ENCODE assay signal across 10 cellular contexts in the genomic region with DNA sequence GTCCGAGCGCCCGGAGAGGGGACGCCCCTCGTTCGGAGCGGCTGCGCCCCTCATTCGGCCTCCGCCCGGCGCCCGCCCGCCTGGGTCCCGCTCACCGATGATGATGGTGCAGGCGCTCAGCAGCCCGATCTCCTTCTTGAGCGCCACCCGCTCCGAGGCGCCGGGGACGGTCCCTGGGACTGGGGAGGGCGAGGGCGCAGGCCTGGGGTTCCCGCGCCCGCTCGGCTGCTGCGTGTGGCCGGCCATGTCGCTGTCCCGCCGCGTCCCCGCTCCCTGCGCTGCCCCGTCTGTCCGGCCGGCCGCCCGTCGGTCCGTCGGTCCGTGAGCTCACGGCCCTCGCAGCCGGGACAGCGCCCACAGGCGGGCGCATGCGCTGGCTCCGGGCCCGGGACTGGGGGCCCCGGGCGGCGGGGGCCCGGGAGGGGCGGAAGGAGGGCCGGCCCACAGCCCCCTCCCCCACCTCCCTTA. TPM values are rescaled to one million over a fixed set of nuclear protein-coding genes. Genes with fewer than 3 reads are reported as not detected.
DNase-seq lines count a peak whose midpoint lies in the region; ATAC-seq and TF ChIP-seq lines count a peak whose summit lies in the region.
"Had no signal": no experiment of that assay in that cellular context is flagged by ENCODE, and none has a peak within 500 bp of the region (broad histone marks: within the 10 kb centered on the region; RNA-seq: fewer than 3 reads in every experiment).

A gene (minus strand): TSS at position 393 of the 468 bp plus-strand sequence. CDS start 147 bp downstream, at position 246.

- no TSS peak for BruUV-seq in PC-9 (replicated peaks; lab: Mats Ljungman, UMichigan)

- no peaks in the 10 kb centered on the region for H3F3A ChIP-seq in PC-9 (ENCODE audit: insufficient read depth, low read depth)

- H3K9me3 ChIP-seq in cardiac muscle cell (ENCODE audit: low read depth), result no peaks in the 10 kb centered on the region
- H3K9me3 ChIP-seq in right atrium auricular region, result peaks cover 0 to 30% of the 10 kb centered on the region in 2 donors
- H3K9me3 ChIP-seq in PC-9 (ENCODE audit: insufficient read depth, low read depth), result peaks cover 2% of the 10 kb centered on the region; the same call in 1 of the 2 replicates

- POLR2A ChIA-PET in PC-9 (lab: Charles Lee; ENCODE audit: unreplicated experiment), result interaction anchor here (0.7 kb wide), 1 partner anchor 25 kb away, joined by 7 read pairs; no protein-coding TSS in a partner anchor

- no peaks in the 10 kb centered on the region for H3K79me2 ChIP-seq in PC-9 (ENCODE audit: low read depth)

- no peak within 1 kb of the TSS for H3K4me2 ChIP-seq in PC-9

- ATAC-seq in naive B cell (ENCODE audit: low read depth in 2 of 2), result no peak

- CTCF ChIA-PET in PC-9 (lab: Charles Lee), result no interaction called here

- TF ChIP-seq CTCF in cardiac muscle cell (IDR thresholded peaks at IDR 0.05; ENCODE audit: low read depth, low read length) (no peak), right atrium auricular region (IDR thresholded peaks at IDR 0.05) (no peak), endothelial cell (IDR thresholded peaks at IDR 0.05; ENCODE audit: unreplicated experiment) (no peak), PC-9 (conservative IDR thresholded peaks at IDR 0.05) (no peak)

- peaks cover 21% of the 10 kb centered on the region for H3K27me3 Mint-ChIP-seq in endothelial cell (ENCODE audit: unreplicated experiment)
- H3K27me3 Mint-ChIP-seq in naive B cell, result peaks cover 51 to 83% (median 76%) of the 10 kb centered on the region in 3 donors

- no peaks in the 10 kb centered on the region for H4K20me1 ChIP-seq in PC-9 (ENCODE audit: insufficient read depth)

- intact Hi-C loops in PC-9 (cut with micrococcal nuclease; ENCODE audit: unreplicated experiment), result no loop called here

- no peak within 1 kb of the TSS for H2AFZ ChIP-seq in PC-9

- H3K27ac ChIP-seq in cardiac muscle cell (no peak within 1 kb of the TSS), right atrium auricular region (no peak within 1 kb of the TSS), PC-9 (no peak within 1 kb of the TSS)

- no peaks in the 10 kb centered on the region for H3K9me3 Mint-ChIP-seq in endothelial cell (ENCODE audit: unreplicated experiment)
- H3K9me3 Mint-ChIP-seq in naive B cell, result peaks cover 13 to 32% (median 26%) of the 10 kb centered on the region in 7 donors

- peaks cover 80% of the 10 kb centered on the region for H3K27me3 ChIP-seq in cardiac muscle cell
- peaks cover 24 to 27% of the 10 kb centered on the region in 2 donors for H3K27me3 ChIP-seq in right atrium auricular region
- H3K27me3 ChIP-seq in PC-9 (ENCODE audit: insufficient read depth, low read depth), result peaks cover 65% of the 10 kb centered on the region

- H3K9me2 ChIP-seq in PC-9 (ENCODE audit: insufficient read depth), result no peaks in the 10 kb centered on the region

- peak within 1 kb of the TSS; percentile 42 for H3K27ac Mint-ChIP-seq in endothelial cell (ENCODE audit: unreplicated experiment)
- peak within 1 kb of the TSS in 5 of 6 donors; percentile 12 to 91 (median 52) for H3K27ac Mint-ChIP-seq in naive B cell

- H3K36me3 ChIP-seq in cardiac muscle cell, result no peaks in the 10 kb centered on the region
- no peaks in the 10 kb centered on the region for H3K36me3 ChIP-seq in right atrium auricular region
- no peaks in the 10 kb centered on the region for H3K36me3 ChIP-seq in PC-9 (ENCODE audit: low read depth)

- peaks cover 7% of the 10 kb centered on the region for H3K4me1 Mint-ChIP-seq in endothelial cell (ENCODE audit: unreplicated experiment)
- H3K4me1 Mint-ChIP-seq in naive B cell, result peaks cover 9 to 16% (median 15%) of the 10 kb centered on the region in 3 donors

- peak within 1 kb of the TSS; percentile 83 for H3K4me3 Mint-ChIP-seq in endothelial cell (ENCODE audit: unreplicated experiment)
- H3K4me3 Mint-ChIP-seq in naive B cell, result peak within 1 kb of the TSS; percentile 53 to 87 (median 73)

- no peaks in the 10 kb centered on the region for H3K4me1 ChIP-seq in cardiac muscle cell (ENCODE audit: low read depth)
- H3K4me1 ChIP-seq in right atrium auricular region, result peaks cover 0 to 17% of the 10 kb centered on the region in 2 donors
- no peaks in the 10 kb centered on the region for H3K4me1 ChIP-seq in PC-9 (replicated peaks; ENCODE audit: insufficient read depth)

- H3K36me3 Mint-ChIP-seq in endothelial cell (ENCODE audit: low read depth, unreplicated experiment), result peaks cover 3% of the 10 kb centered on the region
- H3K36me3 Mint-ChIP-seq in naive B cell, result peaks cover 7 to 17% of the 10 kb centered on the region in 2 donors

- peak within 1 kb of the TSS; percentile 9 for H3K4me3 ChIP-seq in cardiac muscle cell
- H3K4me3 ChIP-seq in right atrium auricular region, result peak within 1 kb of the TSS in 1 of 2 donors; percentile 18
- H3K4me3 ChIP-seq in PC-9, result no peak within 1 kb of the TSS

- DNase-seq in cardiac muscle cell (ENCODE audit: low read depth in 1 of 2, low spot score in 1 of 2), result peak in 1 of 2 donors; percentile 57
- DNase-seq in right atrium auricular region (ENCODE audit: low spot score), result no peak
- DNase-seq in endothelial cell (ENCODE audit: low spot score), result no peak
- DNase-seq in naive B cell, result no peak
- DNase-seq in DMS153 treated with DMSO at 0.1 percent for 48 hours (lab: John Stamatoyannopoulos, UW; ENCODE audit: unreplicated experiment), result no peak
- DNase-seq in glomerular visceral epithelial cell (ENCODE audit: extremely low spot score), result no peak
- DNase-seq in PC-9, result no peak
- no peak for DNase-seq in kidney tubule cell (ENCODE audit: low spot score)
- DNase-seq: amniotic stem cell, NCI-H1105 had no signal

RNA-seq across cellular contexts. Expression of the gene that starts here (rescaled TPM):
- total RNA-seq in cardiac muscle cell (not detected in 2 replicates), right atrium auricular region (under 1 TPM in 1 of 2 donors, not detected in 1; 0.79 TPM), endothelial cell (ENCODE audit: unreplicated experiment) (4.4 TPM), PC-9 (2021) (not detected in 2 replicates)
- polyA plus RNA-seq in cardiac muscle cell (0.86 TPM in 1 of 2 replicates, not detected in the other), naive B cell (ENCODE audit: low read depth in 6 of 6) (not detected)
